21 cellular contexts compared by ENCODE assay signal in the genomic region with DNA sequence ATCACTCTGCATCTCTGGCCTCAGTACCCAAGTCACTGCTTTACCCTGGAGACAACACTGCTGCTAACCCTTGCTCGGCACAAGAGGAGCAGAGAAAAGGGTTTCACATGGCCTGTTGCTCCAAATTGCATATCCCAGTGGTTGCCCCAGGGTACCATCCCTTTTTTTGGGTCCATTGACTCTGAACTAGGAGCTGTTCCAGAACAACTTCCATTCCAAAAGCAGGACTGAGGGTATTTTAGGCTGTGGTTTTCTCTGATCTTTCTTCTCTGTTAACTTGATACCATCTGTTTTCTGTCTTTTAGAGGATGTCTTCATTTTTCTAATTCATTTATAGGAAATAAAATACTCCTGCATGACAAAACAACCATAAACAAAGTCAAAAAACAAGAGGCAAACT. TPM values are rescaled to one million over a fixed set of nuclear protein-coding genes. Genes with fewer than 3 reads are reported as not detected.
DNase-seq lines count a peak whose midpoint lies in the region; ATAC-seq, FAIRE-seq and TF ChIP-seq lines count a peak whose summit lies in the region.
"Had no signal": no experiment of that assay in that cellular context is flagged by ENCODE, and none has a peak within 500 bp of the region (broad histone marks: within the 10 kb centered on the region; RNA-seq: fewer than 3 reads in every experiment).

No MANE protein-coding gene starts in this region.

- no peak overlapping the region for H2BK20ac ChIP-seq in H1 (ENCODE audit: low read length)

- no peak overlapping the region for H3K9ac ChIP-seq in H1 (replicated peaks in 1 of 4; ENCODE audit: extremely low read depth in 1 of 4, low read depth in 3 of 4, low read length in 3 of 4)
- H3K9ac ChIP-seq in mesenchymal stem cell (ENCODE audit: low read length), result no peak overlapping the region
- H3K9ac ChIP-seq: GM23248 had no signal

- FAIRE-seq in H1 (lab: Jason Lieb, UNC), result no peak
- FAIRE-seq: D721Med, GM12878, GM19239, H54 had no signal

- no peak overlapping the region for H3K56ac ChIP-seq in H1 (replicated peaks; ENCODE audit: insufficient read length, low read depth, low read length)

- H3K79me1 ChIP-seq in H1 (ENCODE audit: low read depth, low read length) (no peaks in the 10 kb centered on the region), mesenchymal stem cell (replicated peaks; ENCODE audit: low read length, poor library complexity, severe bottlenecking) (no peaks in the 10 kb centered on the region)

- DNase-seq in RPMI7951 (ENCODE audit: low read depth) (peak; percentile 33), H1 (ENCODE audit: low read depth in 1 of 2, low spot score in 2 of 2) (peak in 1 of 2 experiments; percentile 23), mesenchymal stem cell (no peak), cortex of kidney (lab: John Stamatoyannopoulos, UW) (no peak), cerebellum (ENCODE audit: low spot score) (no peak), PC-9 (no peak)
- DNase-seq: CD4-positive, CD25-positive, alpha-beta regulatory T cell; CD8-positive, alpha-beta memory T cell; DMS 273 treated with DMSO at 0.1 percent for 48 hours; DMS79; EL; GDM1; GM23248; HFFc6 had no signal

- H3K18ac ChIP-seq in H1 (ENCODE audit: extremely low read depth, low read length) (no peak overlapping the region), mesenchymal stem cell (ENCODE audit: low read depth in 1 of 2, low read length in 2 of 2) (no peak overlapping the region)

- H3K4me3 ChIP-seq in H1 (ENCODE audit: extremely low read depth in 1 of 4, insufficient read depth in 2 of 4, low read depth in 3 of 4, low read length in 4 of 4), result no peak overlapping the region
- H3K4me3 ChIP-seq in mesenchymal stem cell (ENCODE audit: insufficient read depth in 1 of 2, low read depth in 1 of 2, low read length in 2 of 2), result no peak overlapping the region
- H3K4me3 ChIP-seq in PC-9, result no peak overlapping the region
- H3K4me3 ChIP-seq: GM12878, GM23248, HAP-1 had no signal

- TF ChIP-seq EP300 in H1 (IDR thresholded peaks at IDR 0.05; ENCODE audit: borderline replicate concordance in 1 of 2, low read depth in 2 of 2, low read length in 2 of 2), result no peak

- intact Hi-C loops in PC-9 (cut with micrococcal nuclease; ENCODE audit: unreplicated experiment), result no loop called here

- H3K9me3 ChIP-seq in H1 (ENCODE audit: insufficient read depth in 2 of 2, low read depth in 1 of 2, low read length in 1 of 2) (0 out of 4 replicates have a peak, but pooled peaks cover 0 to 2% of the 10 kb centered on the region in 2 experiments), mesenchymal stem cell (ENCODE audit: control insufficient read depth, low read length) (no peaks in the 10 kb centered on the region), PC-9 (ENCODE audit: insufficient read depth, low read depth) (no peaks in the 10 kb centered on the region)
- H3K9me3 ChIP-seq: HAP-1 had no signal

- no peak overlapping the region for H3K4me2 ChIP-seq in H1 (ENCODE audit: insufficient read depth in 1 of 2, low read depth in 2 of 2, low read length in 2 of 2)
- H3K4me2 ChIP-seq in mesenchymal stem cell (ENCODE audit: low read length, poor library complexity, severe bottlenecking), result no peak overlapping the region
- H3K4me2 ChIP-seq in PC-9, result no peak overlapping the region

- no peak overlapping the region for H2BK15ac ChIP-seq in H1 (ENCODE audit: low read length)
- H2BK15ac ChIP-seq in mesenchymal stem cell (ENCODE audit: low read depth, poor library complexity, severe bottlenecking), result no peak overlapping the region

- H2AFZ ChIP-seq in H1 (ENCODE audit: low read length) (peak overlapping the region; percentile 20), mesenchymal stem cell (ENCODE audit: low read depth, low read length) (no peak overlapping the region), PC-9 (no peak overlapping the region)
- H2AFZ ChIP-seq: GM23248 had no signal

- no peaks in the 10 kb centered on the region for H3K36me3 ChIP-seq in H1 (ENCODE audit: control insufficient read depth in 2 of 4, insufficient read depth in 4 of 4, low read length in 3 of 4)
- H3K36me3 ChIP-seq in mesenchymal stem cell (ENCODE audit: control insufficient read depth in 1 of 2, insufficient read depth in 2 of 2, low read depth in 1 of 2, low read length in 2 of 2), result no peaks in the 10 kb centered on the region
- H3K36me3 ChIP-seq in PC-9 (ENCODE audit: low read depth), result no peaks in the 10 kb centered on the region
- H3K36me3 ChIP-seq: HAP-1 had no signal

- H4K91ac ChIP-seq in H1 (replicated peaks; ENCODE audit: insufficient read length, low read length) (no peak overlapping the region), mesenchymal stem cell (ENCODE audit: low read length) (no peak overlapping the region)

- no peaks in the 10 kb centered on the region for H3K27me3 ChIP-seq in H1 (replicated peaks in 1 of 4; ENCODE audit: control insufficient read depth in 3 of 4, extremely low read depth in 1 of 4, insufficient read depth in 3 of 4, low read length in 3 of 4)
- H3K27me3 ChIP-seq in mesenchymal stem cell (ENCODE audit: control insufficient read depth in 1 of 2, insufficient read depth in 1 of 2, low read length in 2 of 2), result no peaks in the 10 kb centered on the region
- no peaks in the 10 kb centered on the region; the same call in 1 of the 2 replicates for H3K27me3 ChIP-seq in PC-9 (ENCODE audit: insufficient read depth, low read depth)

- ATAC-seq in HG02623 (IDR thresholded peaks at IDR 0.05; ENCODE audit: unreplicated experiment), result no peak
- ATAC-seq: GM12878 had no signal

- H3K23ac ChIP-seq in H1 (ENCODE audit: insufficient read length) (no peak overlapping the region), mesenchymal stem cell (ENCODE audit: low read length in 2 of 2) (peak overlapping the region in 1 of 2 experiments; percentile 59)

- H2BK5ac ChIP-seq in H1 (ENCODE audit: low read depth, low read length) (no peak overlapping the region), mesenchymal stem cell (ENCODE audit: low read depth, low read length, poor library complexity, severe bottlenecking) (no peak overlapping the region)

- no peak overlapping the region for H3K27ac ChIP-seq in H1 (ENCODE audit: low read depth, low read length)
- no peak overlapping the region for H3K27ac ChIP-seq in mesenchymal stem cell (ENCODE audit: low read length, poor library complexity, severe bottlenecking)
- H3K27ac ChIP-seq in PC-9, result no peak overlapping the region
- H3K27ac ChIP-seq: C4-2B, GM23248 had no signal

- no peak overlapping the region for H2BK120ac ChIP-seq in H1 (replicated peaks; ENCODE audit: low read depth, low read length)
- no peak overlapping the region for H2BK120ac ChIP-seq in mesenchymal stem cell (ENCODE audit: low read depth, low read length)

- 90% methylated on average over 1 of the region's 1 CpG; no CpG with 5 or more reads in 1 of the 2 experiments for WGBS in H1 (ENCODE audit: extremely low coverage in 1 of 2, insufficient coverage in 1 of 2, insufficient read length in 1 of 2, insufficient replicate concordance in 2 of 2, low coverage in 1 of 2, low lambda C conversion rate in 2 of 2, missing lambda C conversion rate in 1 of 2), 2 experiments
- WGBS in mesenchymal stem cell, result 89% methylated on average over 1 of the region's 1 CpG

- no TSS peak for BruUV-seq in PC-9 (replicated peaks; lab: Mats Ljungman, UMichigan)

- no peak overlapping the region for H4K5ac ChIP-seq in H1 (ENCODE audit: insufficient read length, low read depth, low read length)

- TF ChIP-seq POLR2A in H1 (IDR thresholded peaks at IDR 0.05; ENCODE audit: control extremely low read depth in 1 of 2, low read depth in 2 of 2, low read length in 2 of 2), result no peak

- POLR2A ChIA-PET in H1 (lab: Charles Lee; ENCODE audit: partially characterized antibody), result no interaction called here
- POLR2A ChIA-PET in PC-9 (lab: Charles Lee; ENCODE audit: unreplicated experiment), result no interaction called here

- no peak for TF ChIP-seq RAD21 in H1 (IDR thresholded peaks at IDR 0.05 in 1 of 2, conservative IDR thresholded peaks at IDR 0.05 in 1 of 2; ENCODE audit: low read depth in 2 of 2, low read length in 2 of 2)

- H3K79me2 ChIP-seq in H1 (ENCODE audit: control insufficient read depth in 1 of 2, insufficient read depth in 2 of 2, low read length in 2 of 2), result no peaks in the 10 kb centered on the region
- H3K79me2 ChIP-seq in PC-9 (ENCODE audit: low read depth), result no peaks in the 10 kb centered on the region

- no peaks in the 10 kb centered on the region for H3K9me2 ChIP-seq in PC-9 (ENCODE audit: insufficient read depth)

- H3K14ac ChIP-seq in H1 (ENCODE audit: insufficient read length) (no peak overlapping the region), mesenchymal stem cell (ENCODE audit: low read length in 2 of 2) (no peak overlapping the region)

- H3K4me1 ChIP-seq in H1 (replicated peaks in 1 of 4; ENCODE audit: control insufficient read depth in 3 of 4, insufficient read depth in 4 of 4, low read length in 3 of 4), result no peaks in the 10 kb centered on the region
- H3K4me1 ChIP-seq in mesenchymal stem cell (ENCODE audit: control insufficient read depth, insufficient read depth, low read depth, low read length), result peaks cover 5% of the 10 kb centered on the region
- no peaks in the 10 kb centered on the region for H3K4me1 ChIP-seq in PC-9 (replicated peaks; ENCODE audit: insufficient read depth)
- H3K4me1 ChIP-seq: HAP-1 had no signal

- no peaks in the 10 kb centered on the region; the same call in 1 of the 2 replicates for H3F3A ChIP-seq in PC-9 (ENCODE audit: insufficient read depth, low read depth)

- H2AK5ac ChIP-seq in H1 (ENCODE audit: low read depth, low read length) (no peak overlapping the region), mesenchymal stem cell (ENCODE audit: low read length, severe bottlenecking) (peak overlapping the region; percentile 13)

- H4K8ac ChIP-seq in H1 (ENCODE audit: extremely low read depth, insufficient read depth, low read length) (no peak overlapping the region), mesenchymal stem cell (ENCODE audit: low read length) (no peak overlapping the region)

- CTCF ChIA-PET in H1 (lab: Charles Lee; ENCODE audit: partially characterized antibody) (no interaction called here), PC-9 (lab: Charles Lee) (no interaction called here)

- TF ChIP-seq CTCF in H1 (IDR thresholded peaks at IDR 0.05; ENCODE audit: control extremely low read depth in 1 of 3, insufficient read depth in 1 of 3, low read depth in 1 of 3, low read length in 3 of 3), result no peak
- TF ChIP-seq CTCF in PC-9 (conservative IDR thresholded peaks at IDR 0.05), result no peak

- H3K4ac ChIP-seq in H1 (replicated peaks; ENCODE audit: insufficient read length, low read depth, low read length) (no peak overlapping the region), mesenchymal stem cell (ENCODE audit: low read depth in 1 of 2, low read length in 2 of 2) (no peak overlapping the region)

- no peak overlapping the region for H2BK12ac ChIP-seq in H1 (ENCODE audit: low read depth, low read length)
- H2BK12ac ChIP-seq in mesenchymal stem cell (ENCODE audit: low read length in 2 of 2), result no peak overlapping the region

- no peaks in the 10 kb centered on the region for H4K20me1 ChIP-seq in H1 (replicated peaks in 1 of 2; ENCODE audit: control insufficient read depth in 1 of 2, insufficient read depth in 2 of 2, low read length in 2 of 2)
- no peaks in the 10 kb centered on the region for H4K20me1 ChIP-seq in PC-9 (ENCODE audit: insufficient read depth)

- H3K23me2 ChIP-seq in H1 (ENCODE audit: low read depth, low read length), result no peaks in the 10 kb centered on the region

RNA-seq across cellular contexts. Expression of a gene that starts 17.3 kb away (rescaled TPM):
- total RNA-seq in RPMI7951 (2014; rRNA removed; shearing (Covaris generic)), result 88.9 and 89.6 TPM in 2 replicates
- 63.8 and 66.9 TPM in 2 replicates for total RNA-seq in H1 (2021; fragmentation: NEBNext Ultra II Directional; extraction: Animal tissue kit (Norgen Biotek cat#: 25700))
- 22.0 and 30.5 TPM in 2 replicates for polyA plus RNA-seq in H1 (2011; rRNA removed)
- polyA plus RNA-seq in H1 (2011; cell fraction: cytosol; rRNA removed), result 32.4 TPM
- polyA plus RNA-seq in H1 (2011; cell fraction: nucleus; rRNA removed), result 58.9 TPM
- 31.9 to 56.8 TPM (median 40.2 TPM) in 4 replicates for polyA plus RNA-seq in H1 (2012, experiment 1 of 2)
- 6.5 TPM for polyA plus RNA-seq in H1 (2012, experiment 2 of 2)
- polyA plus RNA-seq in H1 (2013, experiment 1 of 2), result 84.7 TPM
- polyA plus RNA-seq in H1 (2013, experiment 2 of 2), result 87.1 TPM
- 71.7 and 103 TPM in 2 replicates for polyA minus RNA-seq in H1 (2011; rRNA and poly(A)+ RNA removed)
- polyA minus RNA-seq in H1 (2011; cell fraction: cytosol; rRNA and poly(A)+ RNA removed), result 21.0 TPM
- polyA minus RNA-seq in H1 (2011; cell fraction: nucleus; rRNA and poly(A)+ RNA removed), result 79.4 TPM
- 44.0 TPM for polyA plus RNA-seq in mesenchymal stem cell (2013, experiment 1 of 2)
- 43.8 TPM for polyA plus RNA-seq in mesenchymal stem cell (2013, experiment 2 of 2)
- 107 TPM for total RNA-seq in cerebellum
- total RNA-seq in PC-9 (2021), result 74.6 and 93.7 TPM in 2 replicates
